ENCODE assay signal across 15 cellular contexts in the genomic region with DNA sequence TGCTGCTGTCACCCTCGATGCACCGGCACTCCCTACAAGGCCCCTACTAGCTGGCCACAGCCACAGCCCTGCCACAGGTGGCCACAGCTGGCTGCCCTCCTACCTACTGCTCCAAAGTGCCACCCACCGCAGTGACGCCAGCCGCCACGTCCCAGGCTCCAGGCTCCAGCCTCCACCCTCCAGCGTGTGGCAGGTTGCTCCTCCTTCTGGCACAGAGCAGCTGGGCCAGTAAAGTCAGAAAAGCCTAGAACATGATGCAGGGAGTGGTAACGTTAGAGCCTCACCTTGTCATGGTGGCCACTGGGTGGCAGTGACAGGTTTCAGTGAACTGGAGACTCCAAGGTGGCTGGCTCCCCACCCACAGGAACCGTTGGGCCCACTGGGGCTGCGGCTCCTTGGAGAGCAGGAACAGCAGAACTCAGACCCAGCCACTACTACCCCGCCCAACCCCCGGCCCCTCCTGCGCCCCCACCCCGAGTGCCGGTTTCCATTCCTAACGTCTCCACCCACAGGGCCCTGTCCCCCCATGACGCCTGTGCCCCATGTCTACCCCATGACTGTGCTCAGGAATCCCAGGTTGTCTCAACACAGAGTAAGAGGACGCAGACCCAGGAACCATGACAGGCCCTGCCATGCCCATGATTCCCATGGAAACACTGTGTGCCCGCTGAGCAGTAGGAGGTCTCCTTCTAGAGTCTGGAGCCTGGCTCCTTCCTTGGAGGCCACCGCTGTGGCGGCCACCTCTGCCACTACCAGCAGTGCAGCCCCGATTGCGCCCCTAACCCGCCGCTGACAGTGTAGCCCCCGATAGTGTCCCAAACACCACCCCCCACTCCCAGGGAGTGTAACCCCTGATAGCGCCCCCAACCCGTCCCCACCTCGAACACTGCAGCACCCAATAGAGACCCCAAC. TPM values are rescaled to one million over a fixed set of nuclear protein-coding genes. Genes with fewer than 3 reads are reported as not detected.
DNase-seq lines count a peak whose midpoint lies in the region; ATAC-seq and TF ChIP-seq lines count a peak whose summit lies in the region.
"Had no signal": no experiment of that assay in that cellular context is flagged by ENCODE, and none has a peak within 500 bp of the region (broad histone marks: within the 10 kb centered on the region; RNA-seq: fewer than 3 reads in every experiment).

No MANE protein-coding gene starts in this region.

- no CpG with 5 or more reads among the region's 29 CpGs for WGBS in neuronal stem cell (ENCODE audit: extremely low coverage in 2 of 2, insufficient read length in 2 of 2, insufficient replicate concordance in 1 of 2), 2 donors

- no peak overlapping the region for H2BK120ac ChIP-seq in neuronal stem cell (ENCODE audit: low read depth, low read length)

- H3K4me3 ChIP-seq in Panc1 (ENCODE audit: low read depth in 2 of 2, low read length in 2 of 2), result peak overlapping the region in 1 of 2 experiments; percentile 38; a peak in 1 of 4 replicates
- no peak overlapping the region for H3K4me3 ChIP-seq in neuronal stem cell (ENCODE audit: low read length in 2 of 2)
- H3K4me3 ChIP-seq: A549, coronary artery, gastrocnemius medialis, left ventricle myocardium inferior had no signal

- in situ Hi-C loops in Panc1 (cut with HindIII; ENCODE audit: low pct_unique_long_range_greater_than_20kb, low sequenced_read_pairs), result no loop called here

- peak overlapping the region; percentile 66 for H2BK5ac ChIP-seq in neuronal stem cell (ENCODE audit: low read length)

- no peak overlapping the region for H3K14ac ChIP-seq in neuronal stem cell (ENCODE audit: low read length)

- intact Hi-C loops in Panc1 (cut with micrococcal nuclease; ENCODE audit: unreplicated experiment), result no loop called here

- POLR2A ChIA-PET in Panc1 (lab: Charles Lee), result no interaction called here

- no peaks in the 10 kb centered on the region for H3K36me3 ChIP-seq in Panc1 (ENCODE audit: control insufficient read depth, insufficient read depth, low read length)
- no peaks in the 10 kb centered on the region for H3K36me3 ChIP-seq in neuronal stem cell (replicated peaks in 1 of 2; ENCODE audit: control insufficient read depth in 2 of 2, insufficient read depth in 2 of 2, low read length in 2 of 2)
- H3K36me3 ChIP-seq: gastrocnemius medialis, left ventricle myocardium inferior, neutrophil had no signal

- H3K4me2 ChIP-seq in neuronal stem cell (ENCODE audit: insufficient read depth, low read length, poor library complexity, severe bottlenecking), result peak overlapping the region; percentile 11
- H3K4me2 ChIP-seq: A549 had no signal

- H4K8ac ChIP-seq in neuronal stem cell (ENCODE audit: low read depth, low read length), result no peak overlapping the region

- peak; percentile 27 for DNase-seq in NCI-H1694 (lab: John Stamatoyannopoulos, UW)
- no peak for DNase-seq in NCI-H1694 treated with DMSO at 0.1 percent for 48 hours (lab: John Stamatoyannopoulos, UW)
- peak; percentile 31 for DNase-seq in NCI-H1092 treated with DMSO at 0.1 percent for 48 hours (lab: John Stamatoyannopoulos, UW)
- no peak for DNase-seq in Panc1 (ENCODE audit: low read depth, low spot score)
- DNase-seq in neuronal stem cell (ENCODE audit: low spot score), result no peak
- DNase-seq in NCI-H446 treated with DMSO at 0.1 percent for 48 hours (lab: John Stamatoyannopoulos, UW), result no peak
- DNase-seq in stimulated activated naive CD4-positive, alpha-beta T cell (lab: John Stamatoyannopoulos, UW), result no peak
- no peak for DNase-seq in OCI-M1 (lab: John Stamatoyannopoulos, UW)
- DNase-seq: activated naive CD4-positive, alpha-beta T cell treated with anti-CD3 and anti-CD28 coated beads, Interleukin-2, amount 10 ng/mL, durations not matched to agents 7 days and 5 days; gastrocnemius medialis; left ventricle myocardium inferior; MV-4-11 had no signal

- no TSS peak for BruUV-seq in Panc1 (replicated peaks; lab: Mats Ljungman, UMichigan)

- CTCF ChIA-PET in Panc1 (lab: Charles Lee), result interaction anchor here (0.5 kb wide), 1 partner anchor 124 kb away, joined by 7 read pairs; no protein-coding TSS in a partner anchor

- H3K18ac ChIP-seq in neuronal stem cell (ENCODE audit: low read length), result no peak overlapping the region

- H3K9ac ChIP-seq in neuronal stem cell (ENCODE audit: low read depth, low read length, poor library complexity), result no peak overlapping the region

- no peak overlapping the region for H3K4ac ChIP-seq in neuronal stem cell (ENCODE audit: low read length)

- no peak overlapping the region for H2AK5ac ChIP-seq in neuronal stem cell (ENCODE audit: low read depth, low read length)

- peak; percentile 57 for TF ChIP-seq CTCF in Panc1 (IDR thresholded peaks at IDR 0.05)

- H3K27ac ChIP-seq in Panc1 (ENCODE audit: low read length), result no peak overlapping the region
- no peak overlapping the region for H3K27ac ChIP-seq in neuronal stem cell (replicated peaks; ENCODE audit: low read length)
- H3K27ac ChIP-seq: A549, coronary artery, gastrocnemius medialis, left ventricle myocardium inferior, neutrophil had no signal

- no peak overlapping the region for H2AFZ ChIP-seq in neuronal stem cell (ENCODE audit: low read length)

- no peak overlapping the region for H4K91ac ChIP-seq in neuronal stem cell (ENCODE audit: low read depth, low read length, poor library complexity)

- H3K23ac ChIP-seq in neuronal stem cell (ENCODE audit: low read depth, low read length, poor library complexity), result no peak overlapping the region

- ATAC-seq in Panc1, result peak; percentile 89
- ATAC-seq: gastrocnemius medialis had no signal

- no peaks in the 10 kb centered on the region for H3K9me3 ChIP-seq in Panc1 (ENCODE audit: control insufficient read depth, insufficient read depth, low read depth, low read length)
- peaks cover 0 to 16% of the 10 kb centered on the region in 2 donors for H3K9me3 ChIP-seq in neuronal stem cell (replicated peaks in 1 of 2; ENCODE audit: control insufficient read depth in 2 of 2, insufficient read depth in 1 of 2, low read depth in 1 of 2, low read length in 2 of 2)
- H3K9me3 ChIP-seq: A549, gastrocnemius medialis, left ventricle myocardium inferior, neutrophil had no signal

- H3K4me1 ChIP-seq in Panc1 (ENCODE audit: control insufficient read depth, insufficient read depth, low read length) (no peaks in the 10 kb centered on the region), neuronal stem cell (ENCODE audit: control insufficient read depth in 2 of 2, insufficient read depth in 1 of 2, low read depth in 1 of 2, low read length in 2 of 2) (no peaks in the 10 kb centered on the region)
- H3K4me1 ChIP-seq: A549, gastrocnemius medialis, left ventricle myocardium inferior had no signal

- H3K79me1 ChIP-seq in neuronal stem cell (ENCODE audit: low read depth, low read length), result no peaks in the 10 kb centered on the region

- H3K27me3 ChIP-seq in Panc1 (ENCODE audit: control insufficient read depth, insufficient read depth, low read length) (no peaks in the 10 kb centered on the region; the same call in 1 of the 2 replicates), neuronal stem cell (ENCODE audit: control insufficient read depth in 3 of 3, insufficient read depth in 3 of 3, low read depth in 1 of 3, low read length in 3 of 3) (peaks cover 0 to 6% (median 0%) of the 10 kb centered on the region in 3 experiments)
- H3K27me3 ChIP-seq: gastrocnemius medialis, neutrophil had no signal

- H2BK15ac ChIP-seq in neuronal stem cell (ENCODE audit: low read length), result no peak overlapping the region

- no peak overlapping the region for H2BK12ac ChIP-seq in neuronal stem cell (ENCODE audit: low read length)

RNA-seq across cellular contexts. Expression of a gene that starts 52.3 kb away (rescaled TPM):
- total RNA-seq in Panc1 (2021; ENCODE audit: unreplicated experiment), result 25.1 TPM
- 6.2 TPM for polyA plus RNA-seq in Panc1 (2012; ENCODE audit: insufficient read length)
- 11.6 TPM for polyA plus RNA-seq in neuronal stem cell (2013, experiment 1 of 2)
- polyA plus RNA-seq in neuronal stem cell (2013, experiment 2 of 2), result 11.2 TPM

Comparison
In these comparisons a context has a peak if more than half of its experiments do, and no peak if none do; other contexts are left out.
1. DNase-seq: peak in NCI-H1694 (single experiment) and NCI-H1092 treated with DMSO at 0.1 percent for 48 hours (single experiment); none in NCI-H1694 treated with DMSO at 0.1 percent for 48 hours (single experiment), Panc1 (single experiment), neuronal stem cell (single experiment), NCI-H446 treated with DMSO at 0.1 percent for 48 hours (single experiment), stimulated activated naive CD4-positive, alpha-beta T cell (0 of 6) and OCI-M1 (single experiment).